22 cellular contexts compared by ENCODE assay signal in the genomic region with DNA sequence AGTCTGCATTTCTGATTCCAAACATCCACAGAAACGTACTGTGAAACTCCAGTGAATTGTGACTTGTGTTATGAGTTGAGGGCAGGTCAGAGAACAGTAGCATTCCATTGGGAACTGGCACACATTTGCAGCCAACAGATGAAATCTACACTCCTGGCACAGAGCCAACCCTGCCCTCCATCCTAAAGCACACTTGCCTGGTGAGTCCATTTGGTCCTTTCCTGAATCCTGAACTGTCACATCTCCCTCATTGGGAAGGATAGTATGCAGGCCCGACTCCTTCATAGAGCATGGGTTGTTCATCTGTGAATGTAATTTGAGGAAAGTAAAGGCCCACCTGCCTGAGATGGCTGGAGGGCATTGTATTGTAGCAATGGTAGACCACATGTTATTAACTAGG.
DNase-seq lines count a peak whose midpoint lies in the region; ATAC-seq and TF ChIP-seq lines count a peak whose summit lies in the region.
"Had no signal": no experiment of that assay in that cellular context is flagged by ENCODE, and none has a peak within 500 bp of the region (broad histone marks: within the 10 kb centered on the region; RNA-seq: fewer than 3 reads in every experiment).

No MANE protein-coding gene starts in this region.

- H3K36me3 ChIP-seq in body of pancreas (replicated peaks in 1 of 2; ENCODE audit: insufficient read depth in 1 of 2, low read depth in 2 of 2) = no peaks in the 10 kb centered on the region
- H3K36me3 ChIP-seq: breast epithelium had no signal

- no peaks in the 10 kb centered on the region for H3K27me3 ChIP-seq in body of pancreas
- H3K27me3 ChIP-seq: breast epithelium had no signal

- no peaks in the 10 kb centered on the region for H3K4me1 ChIP-seq in body of pancreas
- H3K4me1 ChIP-seq: breast epithelium had no signal

- H3K4me3 ChIP-seq in body of pancreas = no peak overlapping the region
- H3K4me3 ChIP-seq: breast epithelium had no signal

- no peak for ATAC-seq in body of pancreas
- ATAC-seq: activated T-helper 17 cell treated with anti-CD3 and anti-CD28 coated beads, Interleukin-2, amount 50 U/mL, for 72 hours; esophagus mucosa; stimulated activated naive CD8-positive, alpha-beta T cell treated with anti-CD3 and anti-CD28 coated beads, Interleukin-15, amount 100 ng/mL, for 72 hours had no signal

- no peak overlapping the region for H3K4me3 Mint-ChIP-seq in nephron progenitor cell
- H3K4me3 Mint-ChIP-seq: activated T-helper 17 cell treated with anti-CD3 and anti-CD28 coated beads, Interleukin-2, amount 50 U/mL, for 72 hours; CD4-positive, alpha-beta memory T cell; H9; stimulated activated naive CD8-positive, alpha-beta T cell treated with anti-CD3 and anti-CD28 coated beads, Interleukin-15, amount 100 ng/mL, for 72 hours had no signal

- H3K36me3 Mint-ChIP-seq in nephron progenitor cell (ENCODE audit: low read depth) = no peaks in the 10 kb centered on the region
- H3K36me3 Mint-ChIP-seq: CD4-positive, alpha-beta memory T cell had no signal

- TF ChIP-seq CTCF in body of pancreas (IDR thresholded peaks at IDR 0.05) (no peak), nephron progenitor cell (IDR thresholded peaks at IDR 0.05) (no peak)

- H3K4me1 Mint-ChIP-seq in nephron progenitor cell = peaks cover 21% of the 10 kb centered on the region
- H3K4me1 Mint-ChIP-seq: activated T-helper 17 cell treated with anti-CD3 and anti-CD28 coated beads, Interleukin-2, amount 50 U/mL, for 72 hours; stimulated activated naive CD8-positive, alpha-beta T cell treated with anti-CD3 and anti-CD28 coated beads, Interleukin-15, amount 100 ng/mL, for 72 hours had no signal

- DNase-seq in NCI-H510A treated with DMSO at 0.1 percent for 48 hours (lab: John Stamatoyannopoulos, UW) (peak; percentile 3), NCI-H510A (lab: John Stamatoyannopoulos, UW) (no peak), M059J (ENCODE audit: low read depth) (peak; percentile 60), body of pancreas (peak in 3 of 4 donors; percentile 13 to 30 (median 16)), renal cortical epithelial cell (ENCODE audit: low read depth) (peak; percentile 47), COR-L47 (lab: John Stamatoyannopoulos, UW) (no peak), NK-92 (lab: John Stamatoyannopoulos, UW; ENCODE audit: unreplicated experiment) (no peak), nephron progenitor cell (no peak)
- DNase-seq: activated CD4-positive, alpha-beta T cell treated with anti-CD3 and anti-CD28 coated beads for 1 hour; CD4-positive, alpha-beta memory T cell; H9; KG1; left ventricle myocardium superior; occipital lobe; OCI-M1; stimulated activated CD4-positive, alpha-beta T cell treated with anti-CD3 and anti-CD28 coated beads, Interleukin-2, amount 100 ng/mL, for 24 hours; stimulated activated naive CD8-positive, alpha-beta T cell treated with anti-CD3 and anti-CD28 coated beads, Interleukin-15, amount 100 ng/mL, for 72 hours; T1000 had no signal

- H3K27me3 Mint-ChIP-seq in nephron progenitor cell (ENCODE audit: low read depth, poor library complexity) = no peaks in the 10 kb centered on the region

- intact Hi-C loops in body of pancreas (cut with DNase I) = no loop called here

- TF ChIP-seq POLR2A in body of pancreas (IDR thresholded peaks at IDR 0.05) = no peak

- no peak overlapping the region for H3K27ac Mint-ChIP-seq in nephron progenitor cell
- H3K27ac Mint-ChIP-seq: activated T-helper 17 cell treated with anti-CD3 and anti-CD28 coated beads, Interleukin-2, amount 50 U/mL, for 72 hours; CD4-positive, alpha-beta memory T cell; H9; stimulated activated naive CD8-positive, alpha-beta T cell treated with anti-CD3 and anti-CD28 coated beads, Interleukin-15, amount 100 ng/mL, for 72 hours had no signal

- no peaks in the 10 kb centered on the region for H3K9me3 ChIP-seq in body of pancreas
- H3K9me3 ChIP-seq: breast epithelium had no signal

- H3K9me3 Mint-ChIP-seq in nephron progenitor cell = peaks cover 5% of the 10 kb centered on the region
- H3K9me3 Mint-ChIP-seq: activated T-helper 17 cell treated with anti-CD3 and anti-CD28 coated beads, Interleukin-2, amount 50 U/mL, for 72 hours; CD4-positive, alpha-beta memory T cell; H9; stimulated activated naive CD8-positive, alpha-beta T cell treated with anti-CD3 and anti-CD28 coated beads, Interleukin-15, amount 100 ng/mL, for 72 hours had no signal

- 62 to 80% methylated on average over 2 of the region's 2 CpGs for WGBS in body of pancreas, 2 donors

- H3K27ac ChIP-seq in body of pancreas = no peak overlapping the region
- H3K27ac ChIP-seq: HL-60 had no signal

Comparison
In these comparisons a context has a peak if more than half of its experiments do, and no peak if none do; other contexts are left out.
1. DNase-seq: peak in NCI-H510A treated with DMSO at 0.1 percent for 48 hours (single experiment), M059J (single experiment), body of pancreas (3 of 4) and renal cortical epithelial cell (single experiment); none in NCI-H510A (single experiment), COR-L47 (single experiment), NK-92 (single experiment) and nephron progenitor cell (single experiment).